In the genomic region with DNA sequence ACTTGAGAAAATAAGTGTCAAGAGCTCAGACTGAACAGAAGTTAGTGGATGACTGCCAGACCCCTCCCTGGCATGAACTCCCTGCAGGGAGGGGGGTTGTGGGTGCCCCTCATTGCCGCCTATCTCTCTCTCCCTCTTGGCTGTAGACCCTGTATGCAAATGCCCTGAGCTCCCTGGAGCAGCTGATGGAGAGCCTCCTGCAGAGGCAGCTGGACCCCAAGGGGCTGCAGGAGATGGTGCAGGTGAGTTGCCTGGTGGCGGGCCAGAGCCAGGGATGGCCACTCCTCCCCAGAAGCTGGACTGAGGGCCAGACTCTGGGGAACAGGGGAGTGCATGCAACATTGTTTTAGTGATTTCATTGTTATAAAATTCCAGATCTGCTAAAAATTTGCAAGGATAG, we compare ENCODE assay signal across 20 cellular contexts. TPM values are rescaled to one million over a fixed set of nuclear protein-coding genes. Genes with fewer than 3 reads are reported as not detected.
"Had no signal": no experiment of that assay in that cellular context is flagged by ENCODE, and none has a peak within 500 bp of the region (broad histone marks: within the 10 kb centered on the region; RNA-seq: fewer than 3 reads in every experiment).

No MANE protein-coding gene starts in this region.

- ATAC-seq: activated T-cell treated with anti-CD3 and anti-CD28 coated beads, Interleukin-2, amount 50 U/mL, for 4 hours; body of pancreas; psoas muscle; right lobe of liver had no signal

- H3K79me2 ChIP-seq: hepatocyte had no signal

- H3K27ac ChIP-seq: body of pancreas, colonic mucosa, esophagus muscularis mucosa, hepatocyte, psoas muscle, right lobe of liver, stomach, thoracic aorta, vagina had no signal

- H3K36me3 Mint-ChIP-seq: activated naive CD4-positive, alpha-beta T cell treated with anti-CD3 and anti-CD28 coated beads, Interleukin-2, amount 50 U/mL, for 72 hours had no signal

- H3K27ac Mint-ChIP-seq: activated CD8-positive, alpha-beta T cell treated with anti-CD3 and anti-CD28 coated beads for 36 hours; activated naive CD4-positive, alpha-beta T cell treated with anti-CD3 and anti-CD28 coated beads, Interleukin-2, amount 50 U/mL, for 72 hours; nephron had no signal

- H3K9me3 ChIP-seq: body of pancreas, colonic mucosa, esophagus muscularis mucosa, psoas muscle, right lobe of liver, stomach, thoracic aorta, vagina had no signal

- H3K9me3 Mint-ChIP-seq: activated CD8-positive, alpha-beta T cell treated with anti-CD3 and anti-CD28 coated beads for 36 hours; activated naive CD4-positive, alpha-beta T cell treated with anti-CD3 and anti-CD28 coated beads, Interleukin-2, amount 50 U/mL, for 72 hours; activated T-cell treated with anti-CD3 and anti-CD28 coated beads, Interleukin-2, amount 50 U/mL, for 4 hours; nephron had no signal

- H3K4me1 Mint-ChIP-seq: nephron had no signal

- H3K4me3 Mint-ChIP-seq: activated CD8-positive, alpha-beta T cell treated with anti-CD3 and anti-CD28 coated beads for 36 hours; activated T-cell treated with anti-CD3 and anti-CD28 coated beads, Interleukin-2, amount 50 U/mL, for 4 hours; nephron had no signal

- H3K36me3 ChIP-seq: colonic mucosa, esophagus muscularis mucosa, right lobe of liver, stomach, thoracic aorta, vagina had no signal

- DNase-seq: activated CD8-positive, alpha-beta T cell treated with anti-CD3 and anti-CD28 coated beads for 36 hours; activated gamma-delta T cell; activated T-cell treated with anti-CD3 and anti-CD28 coated beads, Interleukin-2, amount 50 U/mL, for 4 hours; amygdala; caudate nucleus; colonic mucosa; psoas muscle; stimulated activated CD4-positive, alpha-beta T cell treated with anti-CD3 and anti-CD28 coated beads, Interleukin-1b, Interleukin-23, amount 100 ng/mL, for 48 hours; stomach had no signal

- H3K4me1 ChIP-seq: body of pancreas, colonic mucosa, esophagus muscularis mucosa, psoas muscle, stomach, vagina had no signal

- H3K4me2 ChIP-seq: hepatocyte had no signal

- H2AFZ ChIP-seq: hepatocyte had no signal

- H3K4me3 ChIP-seq: body of pancreas, colonic mucosa, esophagus muscularis mucosa, hepatocyte, psoas muscle, right lobe of liver, stomach, thoracic aorta, vagina had no signal

- H3K27me3 ChIP-seq: body of pancreas, colonic mucosa, hepatocyte, right lobe of liver, vagina had no signal

RNA-seq across cellular contexts. Expression of gene MROH2A, which starts 36.3 kb away (rescaled TPM):
- total RNA-seq: activated CD8-positive, alpha-beta T cell treated with anti-CD3 and anti-CD28 coated beads for 36 hours; activated naive CD4-positive, alpha-beta T cell treated with anti-CD3 and anti-CD28 coated beads, Interleukin-2, amount 50 U/mL, for 72 hours; activated T-cell treated with anti-CD3 and anti-CD28 coated beads, Interleukin-2, amount 50 U/mL, for 4 hours; body of pancreas; colonic mucosa; esophagus muscularis mucosa; glomerular endothelial cell; hepatocyte; omental fat pad; psoas muscle; T-helper 2 cell treated with Interferon-gamma antibody and Interleukin-4, amounts not matched to agents 100 ng/mL and 5 ng/mL, for 36 hours; thoracic aorta; vagina had no signal
- polyA plus RNA-seq: hepatocyte, psoas muscle had no signal

RNA-seq across cellular contexts. Expression of gene HJURP, which starts 39.9 kb away (rescaled TPM):
- total RNA-seq: psoas muscle had no signal

RNA-seq across cellular contexts. Expression of gene UGT1A1, which starts 54.4 kb away (rescaled TPM):
- total RNA-seq: activated CD8-positive, alpha-beta T cell treated with anti-CD3 and anti-CD28 coated beads for 36 hours; activated naive CD4-positive, alpha-beta T cell treated with anti-CD3 and anti-CD28 coated beads, Interleukin-2, amount 50 U/mL, for 72 hours; activated T-cell treated with anti-CD3 and anti-CD28 coated beads, Interleukin-2, amount 50 U/mL, for 4 hours; body of pancreas; esophagus muscularis mucosa; glomerular endothelial cell; omental fat pad; psoas muscle; T-helper 2 cell treated with Interferon-gamma antibody and Interleukin-4, amounts not matched to agents 100 ng/mL and 5 ng/mL, for 36 hours; thoracic aorta had no signal
